ENCODE assay signal across 8 cellular contexts in genomic region chr17:9002610-9003354, GRCh38. TPM values are rescaled to one million over a fixed set of nuclear protein-coding genes. Genes with fewer than 3 reads are reported as not detected.
A peak's percentile ranks its signal among the peaks of the same experiment; 100 is the strongest.
DNase-seq lines count a peak whose midpoint lies in the region; ATAC-seq and TF ChIP-seq lines count a peak whose summit lies in the region.

No MANE protein-coding gene starts in this region.

- H3K27me3 ChIP-seq in right atrium auricular region = no peaks in the 10 kb centered on the region

- peaks cover 0 to 21% of the 10 kb centered on the region in 2 donors for H3K4me1 ChIP-seq in right atrium auricular region

- peak overlapping the region; percentile 23 to 48 for H3K27ac ChIP-seq in right atrium auricular region

- no peaks in the 10 kb centered on the region for H3K36me3 ChIP-seq in right atrium auricular region

- H3K9me3 ChIP-seq in right atrium auricular region = no peaks in the 10 kb centered on the region

- DNase-seq in NCI-H2227 (lab: John Stamatoyannopoulos, UW; ENCODE audit: unreplicated experiment) (peak; percentile 13), NCI-H2227 treated with DMSO at 0.1 percent for 48 hours (lab: John Stamatoyannopoulos, UW) (no peak), right atrium auricular region (ENCODE audit: low spot score) (no peak), skeletal muscle cell (ENCODE audit: low read depth) (no peak), hippocampal formation (lab: John Stamatoyannopoulos, UW) (no peak)
- DNase-seq in activated CD8-positive, alpha-beta memory T cell treated with anti-CD3 and anti-CD28 coated beads, Interleukin-2, amount 50 U/mL, for 4 hours = peak; percentile 42

- H3K4me3 ChIP-seq in right atrium auricular region (peak overlapping the region; percentile 47 to 60), skeletal muscle cell (ENCODE audit: low read depth, low read length) (peak overlapping the region; percentile 18)

- peak in 1 of 2 donors; percentile 58 for TF ChIP-seq CTCF in right atrium auricular region (IDR thresholded peaks at IDR 0.05)

- ATAC-seq in GM19328 (IDR thresholded peaks at IDR 0.05; ENCODE audit: unreplicated experiment) = no peak
- no peak for ATAC-seq in HG03108 (IDR thresholded peaks at IDR 0.05; ENCODE audit: unreplicated experiment)

RNA-seq across cellular contexts. Expression of gene NTN1, which starts 18.5 kb away (rescaled TPM):
- 100 to 1,000 TPM; 142 to 163 TPM for total RNA-seq in right atrium auricular region

RNA-seq across cellular contexts. Expression of gene PIK3R5, which starts 37.3 kb away (rescaled TPM):
- total RNA-seq in right atrium auricular region = 1 to 10 TPM; 5.0 to 7.5 TPM

Comparison
In these comparisons a context has a peak if more than half of its experiments do, and no peak if none do; other contexts are left out.
1. DNase-seq: peak in NCI-H2227 (single experiment) and activated CD8-positive, alpha-beta memory T cell treated with anti-CD3 and anti-CD28 coated beads, Interleukin-2, amount 50 U/mL, for 4 hours (single experiment); none in NCI-H2227 treated with DMSO at 0.1 percent for 48 hours (single experiment), right atrium auricular region (single experiment), skeletal muscle cell (single experiment) and hippocampal formation (0 of 2).